26 cellular contexts compared by ENCODE assay signal in genomic region chr3:125416235-125416634, GRCh38.
"Had no signal": no experiment of that assay in that cellular context is flagged by ENCODE, and none has a peak within 500 bp of the region (broad histone marks: within the 10 kb centered on the region; RNA-seq: fewer than 3 reads in every experiment).

No MANE protein-coding gene starts in this region.

- DNase-seq: dermis blood vessel endothelial cell; dorsolateral prefrontal cortex; effector CD4-positive, alpha-beta T cell; effector memory CD4-positive, alpha-beta T cell; erythroblast; esophagus squamous epithelium; foreskin fibroblast; foreskin melanocyte; gastrocnemius medialis; glutamatergic neuron; head of caudate nucleus; heart right ventricle; hippocampal formation; left cardiac atrium; left lung; left ventricle myocardium superior; lower lobe of right lung; mesenchymal stem cell; midbrain had no signal

- FAIRE-seq: colon, endometrium, islet of Langerhans, keratinocyte had no signal

- H3K4me1 ChIP-seq: esophagus squamous epithelium, gastrocnemius medialis, heart right ventricle, left lung, lower lobe of right lung had no signal

- H3K27ac ChIP-seq: coronary artery, epithelial cell of prostate, esophagus squamous epithelium, gastrocnemius medialis, heart right ventricle, left lung, lower lobe of right lung had no signal

- ATAC-seq: esophagus mucosa, gastrocnemius medialis, heart right ventricle, left cardiac atrium, left lung, left ventricle myocardium superior, lower lobe of right lung had no signal

- H3K27me3 ChIP-seq: dorsolateral prefrontal cortex, gastrocnemius medialis, heart right ventricle, left lung had no signal

- H3K4me3 ChIP-seq: coronary artery, dorsolateral prefrontal cortex, esophagus squamous epithelium, gastrocnemius medialis, heart right ventricle, left lung, lower lobe of right lung had no signal

- H3K9me3 ChIP-seq: esophagus squamous epithelium, gastrocnemius medialis, lower lobe of right lung had no signal

- H3K36me3 ChIP-seq: esophagus squamous epithelium, gastrocnemius medialis, heart right ventricle, left lung, lower lobe of right lung had no signal
